8 cellular contexts compared by ENCODE assay signal in genomic region chr18:35972197-35973000, GRCh38.
DNase-seq lines count a peak whose midpoint lies in the region; FAIRE-seq and TF ChIP-seq lines count a peak whose summit lies in the region.

Gene RMP24 (plus strand): TSS chr18:35972679.

- peak within 1 kb of the TSS; percentile 84 for H3K27ac ChIP-seq in MM.1S (ENCODE audit: low read length)

- TF ChIP-seq CTCF in MM.1S (IDR thresholded peaks at IDR 0.05; ENCODE audit: low read length), result no peak

- H3K9me2 ChIP-seq in MM.1S (replicated peaks; ENCODE audit: insufficient read depth, low read length), result no peaks in the 10 kb centered on the region

- H3K79me2 ChIP-seq in MM.1S (ENCODE audit: low read length), result peaks cover 35% of the 10 kb centered on the region

- peak; percentile 93 for DNase-seq in HCEC 1CT
- peak; percentile 97 for DNase-seq in MM.1S
- DNase-seq in SHP77 treated with DMSO at 0.1 percent for 48 hours (lab: John Stamatoyannopoulos, UW), result peak; percentile 70
- DNase-seq in activated gamma-delta T cell treated with anti-CD3 and anti-CD28 coated beads, Interleukin-2, amount 50 U/mL, for 16 hours (ENCODE audit: low read depth), result peak; percentile 86
- peak; percentile 87 for DNase-seq in foreskin melanocyte
- peak; percentile 89 for DNase-seq in stromal cell of bone marrow (ENCODE audit: low read depth)

- H3K4me3 ChIP-seq in MM.1S (ENCODE audit: low read length) (peak within 1 kb of the TSS; percentile 89), neuron (ENCODE audit: low read length) (peak within 1 kb of the TSS; percentile 79)

- peak; percentile 11 for FAIRE-seq in G401.6 (lab: Jason Lieb, UNC)

- H3F3A ChIP-seq in MM.1S (ENCODE audit: insufficient read depth, low read length), result peaks cover 14% of the 10 kb centered on the region; the same call in 1 of the 2 replicates

- H3K4me1 ChIP-seq in MM.1S (ENCODE audit: low read length) (peaks cover 15% of the 10 kb centered on the region), neuron (ENCODE audit: insufficient read depth, low read length) (peaks cover 14% of the 10 kb centered on the region)

- H3K9ac ChIP-seq in MM.1S (ENCODE audit: low read length), result peak within 1 kb of the TSS; percentile 73

- H3K27me3 ChIP-seq in MM.1S (replicated peaks; ENCODE audit: insufficient read depth, low read length) (no peaks in the 10 kb centered on the region), neuron (ENCODE audit: insufficient read depth, low read length) (no peaks in the 10 kb centered on the region)

- peaks cover 5% of the 10 kb centered on the region; the same call in 1 of the 2 replicates for H3K36me3 ChIP-seq in MM.1S (replicated peaks; ENCODE audit: insufficient read depth, low read length)
- H3K36me3 ChIP-seq in neuron (ENCODE audit: insufficient read depth, low read length), result peaks cover 33% of the 10 kb centered on the region

- peak within 1 kb of the TSS; percentile 84 for H3K4me2 ChIP-seq in MM.1S (ENCODE audit: low read depth, low read length)

- H2AFZ ChIP-seq in MM.1S (ENCODE audit: low read length) (peak within 1 kb of the TSS; percentile 92), neuron (ENCODE audit: low read depth, low read length) (peak within 1 kb of the TSS; percentile 91)

- H4K20me1 ChIP-seq in MM.1S (ENCODE audit: insufficient read depth, low read length), result no peaks in the 10 kb centered on the region

- H3K9me3 ChIP-seq in MM.1S (replicated peaks; ENCODE audit: insufficient read depth, low read length), result no peaks in the 10 kb centered on the region
- no peaks in the 10 kb centered on the region for H3K9me3 ChIP-seq in neuron (ENCODE audit: low read length)

Comparison
In these comparisons a context has a peak if more than half of its experiments do, and no peak if none do; other contexts are left out.
1. Peak in every context shown above with its lines: DNase-seq, H3K4me3 ChIP-seq and H3K27ac ChIP-seq.